ENCODE assay signal across 15 cellular contexts in the genomic region with DNA sequence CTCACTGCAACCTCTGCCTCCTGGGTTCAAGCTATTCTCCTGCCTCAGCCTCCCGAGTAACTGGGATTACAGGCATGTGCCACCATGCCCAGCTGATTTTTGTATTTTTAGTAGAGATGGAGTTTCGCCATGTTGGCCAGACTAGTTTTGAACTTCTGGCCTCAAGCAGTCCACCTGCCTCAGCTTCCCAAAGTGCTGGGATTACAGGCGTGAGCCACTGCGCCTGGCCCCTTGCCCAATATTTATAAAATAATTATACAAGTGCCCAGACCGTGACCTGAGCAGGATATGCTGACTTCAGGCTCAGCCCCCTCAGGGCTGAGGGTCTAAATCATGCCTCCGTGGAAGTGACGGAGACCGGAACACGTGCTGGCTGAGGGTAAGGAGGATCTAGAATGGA. TPM values are rescaled to one million over a fixed set of nuclear protein-coding genes. Genes with fewer than 3 reads are reported as not detected.
"Had no signal": no experiment of that assay in that cellular context is flagged by ENCODE, and none has a peak within 500 bp of the region (broad histone marks: within the 10 kb centered on the region; RNA-seq: fewer than 3 reads in every experiment).

No MANE protein-coding gene starts in this region.

RNA-seq across cellular contexts. Expression of gene CDCP2, which starts 48.2 kb away (rescaled TPM):
- total RNA-seq: chondrocyte, endodermal cell, esophagus mucosa, gastrocnemius medialis, glomerular endothelial cell, hepatocyte, kidney epithelial cell, left cardiac atrium, left ventricle myocardium inferior, mammary epithelial cell, mesothelial cell of epicardium had no signal
- polyA plus RNA-seq: heart left ventricle, hepatocyte, immature natural killer cell, keratinocyte, liver, mammary epithelial cell had no signal
